18 cellular contexts compared by ENCODE assay signal in genomic region chr4:138297743-138298405, GRCh38.
"Had no signal": no experiment of that assay in that cellular context is flagged by ENCODE, and none has a peak within 500 bp of the region (broad histone marks: within the 10 kb centered on the region; RNA-seq: fewer than 3 reads in every experiment).

No MANE protein-coding gene starts in this region.

- H3K4me1 ChIP-seq: esophagus squamous epithelium, pancreas, upper lobe of right lung had no signal

- H3K27ac ChIP-seq: cardiac muscle cell, esophagus squamous epithelium, hepatocyte, pancreas, testis, upper lobe of right lung had no signal

- DNase-seq: activated CD4-positive, alpha-beta T cell treated with anti-CD3 and anti-CD28 coated beads, Interleukin-2, amount 10 ng/mL, durations not matched to agents 24 days and 14 days; activated naive CD4-positive, alpha-beta T cell treated with Interleukin-2 at 50 U/mL for 16 hours; activated naive CD8-positive, alpha-beta T cell treated with anti-CD3 and anti-CD28 coated beads, Interleukin-2, amount 50 U/mL, for 24 hours; esophagus squamous epithelium; kidney; left ventricle myocardium superior; mesenchymal stem cell; pancreas; stimulated activated CD4-positive, alpha-beta T cell treated with anti-CD3 and anti-CD28 coated beads, Interleukin-15, amount 100 ng/mL, for 24 hours; stimulated activated CD4-positive, alpha-beta T cell treated with anti-CD3 and anti-CD28 coated beads, Interleukin-4, amount 100 ng/mL, for 24 hours; stimulated activated naive CD8-positive, alpha-beta T cell treated with anti-CD3 and anti-CD28 coated beads, Interleukin-15, amount 100 ng/mL, for 72 hours; testis; upper lobe of right lung had no signal

- H3K4me2 ChIP-seq: hepatocyte had no signal

- H3K79me2 ChIP-seq: hepatocyte had no signal

- H3K4me3 ChIP-seq: cardiac muscle cell, esophagus squamous epithelium, hepatocyte, pancreas, testis, upper lobe of right lung had no signal

- H3K9me3 ChIP-seq: esophagus squamous epithelium, pancreas, testis, upper lobe of right lung had no signal

- H2AFZ ChIP-seq: hepatocyte had no signal

- H3K36me3 ChIP-seq: cardiac muscle cell, esophagus squamous epithelium, pancreas, upper lobe of right lung had no signal

- H3K27me3 ChIP-seq: cardiac muscle cell, esophagus squamous epithelium, hepatocyte, pancreas, testis, upper lobe of right lung had no signal

- FAIRE-seq: astrocyte, colon, kidney, pancreas had no signal

- ATAC-seq: activated naive CD8-positive, alpha-beta T cell treated with anti-CD3 and anti-CD28 coated beads, Interleukin-2, amount 50 U/mL, for 24 hours; left ventricle myocardium superior; pancreas; stimulated activated naive CD8-positive, alpha-beta T cell treated with anti-CD3 and anti-CD28 coated beads, Interleukin-15, amount 100 ng/mL, for 72 hours; upper lobe of right lung; WTC11 had no signal
